Comparison of ENCODE assay signal across 8 cellular contexts in genomic region chr2:224520064-224520463, GRCh38.
DNase-seq lines count a peak whose midpoint lies in the region; ATAC-seq lines count a peak whose summit lies in the region.

No MANE protein-coding gene starts in this region.

- peaks cover 58% of the 10 kb centered on the region for H3K4me1 Mint-ChIP-seq in activated naive CD4-positive, alpha-beta T cell treated with anti-CD3 and anti-CD28 coated beads for 36 hours (ENCODE audit: low read depth)
- peaks cover 51% of the 10 kb centered on the region for H3K4me1 Mint-ChIP-seq in T-helper 17 cell

- H3K4me3 Mint-ChIP-seq in activated naive CD4-positive, alpha-beta T cell treated with anti-CD3 and anti-CD28 coated beads for 36 hours: no peak overlapping the region
- H3K4me3 Mint-ChIP-seq in T-helper 17 cell: peak overlapping the region; percentile 7

- peak; percentile 64 for DNase-seq in activated naive CD4-positive, alpha-beta T cell treated with anti-CD3 and anti-CD28 coated beads for 36 hours
- no peak for DNase-seq in activated naive CD4-positive, alpha-beta T cell treated with anti-CD3 and anti-CD28 coated beads, Interleukin-2, amount 50 U/mL, for 16 hours
- DNase-seq in T-helper 17 cell (no peak), iris pigment epithelial cell (ENCODE audit: low read depth) (peak; percentile 96), islet precursor cell (no peak), NCI-H1694 (lab: John Stamatoyannopoulos, UW) (no peak), NCI-H82 treated with DMSO at 0.1 percent for 48 hours (lab: John Stamatoyannopoulos, UW; ENCODE audit: unreplicated experiment) (no peak)

- CTCF ChIA-PET in activated naive CD4-positive, alpha-beta T cell treated with anti-CD3 and anti-CD28 coated beads for 36 hours (lab: Charles Lee): interaction anchor here (0.6 to 1.0 kb wide), 3 partner anchors 66 to 127 kb away, joined by 3 to 4 read pairs (median 3); no protein-coding TSS in a partner anchor

- H3K27ac Mint-ChIP-seq in activated naive CD4-positive, alpha-beta T cell treated with anti-CD3 and anti-CD28 coated beads for 36 hours: peak overlapping the region; percentile 24
- H3K27ac Mint-ChIP-seq in T-helper 17 cell: no peak overlapping the region

- no peaks in the 10 kb centered on the region for H3K9me3 ChIP-seq in T-helper 17 cell (ENCODE audit: control insufficient read depth, low read length, poor library complexity, severe bottlenecking)

- H3K27me3 Mint-ChIP-seq in activated naive CD4-positive, alpha-beta T cell treated with anti-CD3 and anti-CD28 coated beads for 36 hours (ENCODE audit: low read depth): no peaks in the 10 kb centered on the region
- H3K27me3 Mint-ChIP-seq in T-helper 17 cell: no peaks in the 10 kb centered on the region

- intact Hi-C loops in activated naive CD4-positive, alpha-beta T cell treated with anti-CD3 and anti-CD28 coated beads for 36 hours (cut with micrococcal nuclease): loop anchor here (5.0 kb wide), 3 partner anchors 82 to 578 kb away; no protein-coding TSS in a partner anchor

- ATAC-seq in HG02943 (IDR thresholded peaks at IDR 0.05; ENCODE audit: low read depth, unreplicated experiment) (peak; percentile 61), T-helper 17 cell (peak; percentile 38)

- H3K36me3 Mint-ChIP-seq in activated naive CD4-positive, alpha-beta T cell treated with anti-CD3 and anti-CD28 coated beads for 36 hours (ENCODE audit: low read depth): peaks cover 7% of the 10 kb centered on the region
- no peaks in the 10 kb centered on the region for H3K36me3 Mint-ChIP-seq in T-helper 17 cell (ENCODE audit: low read depth)

- no peaks in the 10 kb centered on the region for H3K9me3 Mint-ChIP-seq in activated naive CD4-positive, alpha-beta T cell treated with anti-CD3 and anti-CD28 coated beads for 36 hours

Comparison
In these comparisons a context has a peak if more than half of its experiments do, and no peak if none do; other contexts are left out.
1. DNase-seq: peak in activated naive CD4-positive, alpha-beta T cell treated with anti-CD3 and anti-CD28 coated beads for 36 hours (single experiment) and iris pigment epithelial cell (single experiment); none in activated naive CD4-positive, alpha-beta T cell treated with anti-CD3 and anti-CD28 coated beads, Interleukin-2, amount 50 U/mL, for 16 hours (single experiment), T-helper 17 cell (0 of 3), islet precursor cell (single experiment), NCI-H1694 (single experiment) and NCI-H82 treated with DMSO at 0.1 percent for 48 hours (single experiment).